Comparison of ENCODE assay signal across 14 cellular contexts in the genomic region with DNA sequence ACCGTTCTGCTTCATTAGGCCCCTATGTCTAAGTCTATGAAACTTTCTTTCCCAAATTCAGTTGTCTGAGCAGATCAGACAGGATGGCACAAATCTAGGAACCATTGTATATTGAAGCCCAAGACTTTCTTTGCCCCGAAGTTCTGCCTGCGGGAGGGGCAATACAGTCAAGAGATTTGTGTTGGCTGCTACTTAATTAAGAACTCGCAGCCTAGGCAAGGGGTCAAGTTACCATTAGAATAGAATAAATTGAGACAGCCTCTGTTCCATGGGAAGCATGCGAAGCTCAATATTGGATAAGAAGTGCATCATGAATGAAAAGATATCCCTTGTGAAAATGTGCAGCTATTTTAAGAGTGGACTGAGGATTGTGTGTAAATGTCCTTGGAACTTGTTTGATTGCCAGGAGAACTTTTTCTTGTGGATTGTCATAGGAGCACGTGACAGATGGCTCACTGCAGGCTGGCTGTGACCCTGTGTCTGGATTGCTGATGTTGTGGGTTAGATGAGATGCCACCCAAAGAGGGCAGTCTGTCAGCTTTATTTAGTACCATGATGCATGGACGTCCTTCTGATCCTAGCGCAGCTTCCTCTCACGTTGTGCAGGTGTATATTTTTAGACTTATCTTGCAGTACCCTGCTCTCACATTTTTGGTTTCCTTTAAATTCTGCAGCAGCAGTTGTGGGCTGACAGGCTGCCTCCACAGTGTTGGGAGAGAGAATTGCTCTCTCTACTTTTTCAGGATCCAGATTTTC. TPM values are rescaled to one million over a fixed set of nuclear protein-coding genes. Genes with fewer than 3 reads are reported as not detected.
DNase-seq lines count a peak whose midpoint lies in the region; ATAC-seq and TF ChIP-seq lines count a peak whose summit lies in the region.
"Had no signal": no experiment of that assay in that cellular context is flagged by ENCODE, and none has a peak within 500 bp of the region (broad histone marks: within the 10 kb centered on the region; RNA-seq: fewer than 3 reads in every experiment).

No MANE protein-coding gene starts in this region.

- H3K4me1 Mint-ChIP-seq in HFFc6 (ENCODE audit: low read depth) = peaks cover 10% of the 10 kb centered on the region; the same call in 1 of the 2 replicates

- TF ChIP-seq CTCF in HFFc6 (IDR thresholded peaks at IDR 0.05) = no peak
- TF ChIP-seq CTCF in WERI-Rb-1 (IDR thresholded peaks at IDR 0.05; ENCODE audit: low read depth, low read length) = no peak

- H3K4me3 ChIP-seq in WERI-Rb-1 (ENCODE audit: low read depth, low read length) = no peak overlapping the region
- H3K4me3 ChIP-seq: prostate gland, suprapubic skin had no signal

- no peak overlapping the region for H3K27ac ChIP-seq in WERI-Rb-1
- H3K27ac ChIP-seq: prostate gland, suprapubic skin, VCaP had no signal

- H3K9me3 Mint-ChIP-seq in HFFc6 = no peaks in the 10 kb centered on the region

- no peaks in the 10 kb centered on the region for H3K9me3 ChIP-seq in WERI-Rb-1 (ENCODE audit: severe bottlenecking)
- H3K9me3 ChIP-seq: prostate gland, suprapubic skin had no signal

- DNase-seq in HFFc6 (peak; percentile 17), WERI-Rb-1 (peak; percentile 29), left ventricle myocardium superior (peak; percentile 30), retina (peak; percentile 16), UCSD-AML1 (lab: John Stamatoyannopoulos, UW; ENCODE audit: unreplicated experiment) (no peak), COLO829 (ENCODE audit: low spot score) (no peak)
- DNase-seq: DMS79 treated with DMSO at 0.1 percent for 48 hours, NCI-H2029 treated with DMSO at 0.1 percent for 48 hours, SW 1271 had no signal

- H3K4me3 Mint-ChIP-seq in HFFc6 = no peak overlapping the region

- peaks cover 14% of the 10 kb centered on the region for H3K36me3 ChIP-seq in WERI-Rb-1
- H3K36me3 ChIP-seq: prostate gland had no signal

- intact Hi-C loops in left ventricle myocardium superior (cut with micrococcal nuclease) = no loop called here

- peak; percentile 94 for ATAC-seq in left ventricle myocardium superior
- no peak for ATAC-seq in HG02798 (IDR thresholded peaks at IDR 0.05; ENCODE audit: poor library complexity, unreplicated experiment)
- ATAC-seq: esophagus mucosa had no signal

- no peaks in the 10 kb centered on the region for H3K27me3 Mint-ChIP-seq in HFFc6 (ENCODE audit: insufficient read depth)

- H3K27ac Mint-ChIP-seq in HFFc6 = no peak overlapping the region

- no peaks in the 10 kb centered on the region for H3K27me3 ChIP-seq in WERI-Rb-1 (ENCODE audit: insufficient read depth, low read depth, severe bottlenecking)
- H3K27me3 ChIP-seq: suprapubic skin had no signal

- H3K36me3 Mint-ChIP-seq in HFFc6 (ENCODE audit: low read depth) = peaks cover 2% of the 10 kb centered on the region; the same call in 1 of the 2 replicates

RNA-seq across cellular contexts. Expression of a gene that starts 30.9 kb away (rescaled TPM):
- 10 to 100 TPM; 22.7 to 34.8 (median 31.6) TPM for total RNA-seq in HFFc6 (2021; fragmentation: NEBNext Ultra II Directional; extraction: Animal tissue kit (Norgen Biotek cat#: 25700))
- 7.0 TPM for total RNA-seq in left ventricle myocardium superior

RNA-seq across cellular contexts. Expression of a gene that starts 37.0 kb away (rescaled TPM):
- total RNA-seq in HFFc6 (2021; fragmentation: NEBNext Ultra II Directional; extraction: Animal tissue kit (Norgen Biotek cat#: 25700)) = 100 to 1,000 TPM; 446 to 523 (median 503) TPM
- 1,799 TPM for total RNA-seq in left ventricle myocardium superior

Comparison
In these comparisons a context has a peak if more than half of its experiments do, and no peak if none do; other contexts are left out.
1. DNase-seq: peak in HFFc6 (single experiment), WERI-Rb-1 (single experiment), left ventricle myocardium superior (single experiment) and retina (single experiment); none in UCSD-AML1 (single experiment) and COLO829 (single experiment).